ENCODE assay signal across 17 cellular contexts in the genomic region with DNA sequence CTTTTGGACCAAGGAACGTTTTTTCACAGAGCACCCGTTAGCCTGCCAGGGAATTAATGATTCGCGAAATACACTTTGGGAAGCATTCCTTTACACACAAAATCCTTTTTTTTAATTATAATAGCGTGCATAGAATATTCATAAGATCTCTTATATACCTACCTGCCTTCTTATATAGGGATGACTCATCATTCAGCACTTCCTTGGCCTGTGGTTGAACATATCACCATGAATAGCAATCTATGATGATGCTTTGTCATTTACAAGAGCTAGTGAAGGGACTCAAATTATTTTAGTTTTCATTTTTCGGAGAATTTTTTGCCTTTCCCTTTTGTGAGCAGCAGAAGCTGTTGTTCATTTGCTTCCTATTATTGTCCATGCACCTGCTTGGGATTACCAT.
DNase-seq lines count a peak whose midpoint lies in the region; ATAC-seq and TF ChIP-seq lines count a peak whose summit lies in the region.
"Had no signal": no experiment of that assay in that cellular context is flagged by ENCODE, and none has a peak within 500 bp of the region (broad histone marks: within the 10 kb centered on the region; RNA-seq: fewer than 3 reads in every experiment).

No MANE protein-coding gene starts in this region.

- DNase-seq in activated CD8-positive, alpha-beta memory T cell treated with anti-CD3 and anti-CD28 coated beads, Interleukin-2, amount 10 ng/mL, durations not matched to agents 7 days and 5 days: no peak
- DNase-seq in activated CD8-positive, alpha-beta memory T cell treated with anti-CD3 and anti-CD28 coated beads, Interleukin-2, amount 50 U/mL, for 4 hours: no peak
- peak; percentile 21 for DNase-seq in LoVo (ENCODE audit: low spot score)
- DNase-seq in epithelial cell of esophagus (ENCODE audit: low read depth): peak; percentile 50
- no peak for DNase-seq in stimulated activated naive CD8-positive, alpha-beta T cell treated with anti-CD3 and anti-CD28 coated beads, Interleukin-15, Interleukin-2, amounts not matched to agents 100 U/mL and 50 U/mL, for 24 hours
- DNase-seq in COR-L47 (lab: John Stamatoyannopoulos, UW): no peak
- DNase-seq: AML-193, Calu3, NCI-H1092 treated with DMSO at 0.1 percent for 48 hours, NCI-H1694, NCI-H2107, NCI-H345, NCI-H69, Right ventricle myocardium superior had no signal

- no peak for TF ChIP-seq CTCF in epithelial cell of esophagus (IDR thresholded peaks at IDR 0.05; ENCODE audit: insufficient read depth, low read depth, low read length, missing control alignments)

- no peak overlapping the region for H3K27ac Mint-ChIP-seq in activated CD8-positive, alpha-beta memory T cell treated with anti-CD3 and anti-CD28 coated beads, Interleukin-2, amount 10 ng/mL, durations not matched to agents 7 days and 5 days
- H3K27ac Mint-ChIP-seq: CD4-positive, CD25-positive, alpha-beta regulatory T cell; GM23338 had no signal

- peaks cover 2% of the 10 kb centered on the region for H3K36me3 Mint-ChIP-seq in activated CD8-positive, alpha-beta memory T cell treated with anti-CD3 and anti-CD28 coated beads, Interleukin-2, amount 10 ng/mL, durations not matched to agents 7 days and 5 days
- H3K36me3 Mint-ChIP-seq: CD4-positive, CD25-positive, alpha-beta regulatory T cell had no signal

- H3K27me3 Mint-ChIP-seq in activated CD8-positive, alpha-beta memory T cell treated with anti-CD3 and anti-CD28 coated beads, Interleukin-2, amount 10 ng/mL, durations not matched to agents 7 days and 5 days: peaks cover 18% of the 10 kb centered on the region
- H3K27me3 Mint-ChIP-seq: CD4-positive, CD25-positive, alpha-beta regulatory T cell had no signal

- no peak overlapping the region for H3K4me3 Mint-ChIP-seq in activated CD8-positive, alpha-beta memory T cell treated with anti-CD3 and anti-CD28 coated beads, Interleukin-2, amount 10 ng/mL, durations not matched to agents 7 days and 5 days
- H3K4me3 Mint-ChIP-seq: CD4-positive, CD25-positive, alpha-beta regulatory T cell; GM23338 had no signal

- ATAC-seq in activated CD8-positive, alpha-beta memory T cell treated with anti-CD3 and anti-CD28 coated beads, Interleukin-2, amount 10 ng/mL, durations not matched to agents 7 days and 5 days: peak; percentile 72
- peak; percentile 60 for ATAC-seq in stimulated activated naive CD8-positive, alpha-beta T cell treated with anti-CD3 and anti-CD28 coated beads, Interleukin-15, Interleukin-2, amounts not matched to agents 100 U/mL and 50 U/mL, for 24 hours
- ATAC-seq in GM19324 (IDR thresholded peaks at IDR 0.05; ENCODE audit: low FRiP score, unreplicated experiment): no peak
- ATAC-seq: GM23338 had no signal

- CTCF ChIA-PET in activated CD8-positive, alpha-beta memory T cell treated with anti-CD3 and anti-CD28 coated beads, Interleukin-2, amount 10 ng/mL, durations not matched to agents 7 days and 5 days (lab: Charles Lee): interaction anchor here (1.4 to 1.7 kb wide), 2 partner anchors 110 to 215 kb away, joined by 3 to 4 read pairs; no protein-coding TSS in a partner anchor

- no peak overlapping the region for H3K4me3 ChIP-seq in epithelial cell of esophagus (ENCODE audit: low read length)
- H3K4me3 ChIP-seq: GM23338 had no signal

- H3K4me1 Mint-ChIP-seq in activated CD8-positive, alpha-beta memory T cell treated with anti-CD3 and anti-CD28 coated beads, Interleukin-2, amount 10 ng/mL, durations not matched to agents 7 days and 5 days: peaks cover 16% of the 10 kb centered on the region

- peaks cover 2% of the 10 kb centered on the region for H3K9me3 Mint-ChIP-seq in activated CD8-positive, alpha-beta memory T cell treated with anti-CD3 and anti-CD28 coated beads, Interleukin-2, amount 10 ng/mL, durations not matched to agents 7 days and 5 days (ENCODE audit: low read depth)

Comparison
In these comparisons a context has a peak if more than half of its experiments do, and no peak if none do; other contexts are left out.
1. DNase-seq: peak in LoVo (single experiment) and epithelial cell of esophagus (single experiment); none in activated CD8-positive, alpha-beta memory T cell treated with anti-CD3 and anti-CD28 coated beads, Interleukin-2, amount 10 ng/mL, durations not matched to agents 7 days and 5 days (single experiment), activated CD8-positive, alpha-beta memory T cell treated with anti-CD3 and anti-CD28 coated beads, Interleukin-2, amount 50 U/mL, for 4 hours (single experiment), stimulated activated naive CD8-positive, alpha-beta T cell treated with anti-CD3 and anti-CD28 coated beads, Interleukin-15, Interleukin-2, amounts not matched to agents 100 U/mL and 50 U/mL, for 24 hours (single experiment) and COR-L47 (single experiment).